ENCODE assay signal across 10 cellular contexts in genomic region chr7:105267244-105267643, GRCh38.
DNase-seq lines count a peak whose midpoint lies in the region; ATAC-seq, FAIRE-seq and TF ChIP-seq lines count a peak whose summit lies in the region.
"Had no signal": no experiment of that assay in that cellular context is flagged by ENCODE, and none has a peak within 500 bp of the region (broad histone marks: within the 10 kb centered on the region; RNA-seq: fewer than 3 reads in every experiment).

No MANE protein-coding gene starts in this region.

- H3K4me1 ChIP-seq in left lung (peaks cover 11 to 37% of the 10 kb centered on the region in 2 donors), tibial artery (peaks cover 0 to 44% (median 14%) of the 10 kb centered on the region in 4 donors)

- H3K36me3 ChIP-seq in left lung, result no peaks in the 10 kb centered on the region
- H3K36me3 ChIP-seq in tibial artery, result no peaks in the 10 kb centered on the region
- H3K36me3 ChIP-seq: heart left ventricle had no signal

- no peaks in the 10 kb centered on the region for H3K27me3 Mint-ChIP-seq in activated CD8-positive, alpha-beta memory T cell treated with anti-CD3 and anti-CD28 coated beads, Interleukin-2, amount 10 ng/mL, durations not matched to agents 7 days and 5 days
- no peaks in the 10 kb centered on the region for H3K27me3 Mint-ChIP-seq in activated T-helper 17 cell treated with anti-CD3 and anti-CD28 coated beads, Interleukin-2, amount 50 U/mL, for 72 hours

- no peaks in the 10 kb centered on the region for H3K9me3 Mint-ChIP-seq in activated CD8-positive, alpha-beta memory T cell treated with anti-CD3 and anti-CD28 coated beads, Interleukin-2, amount 10 ng/mL, durations not matched to agents 7 days and 5 days (ENCODE audit: low read depth)
- H3K9me3 Mint-ChIP-seq in activated T-helper 17 cell treated with anti-CD3 and anti-CD28 coated beads, Interleukin-2, amount 50 U/mL, for 72 hours, result no peaks in the 10 kb centered on the region

- no peak for TF ChIP-seq CTCF in left lung (IDR thresholded peaks at IDR 0.05)
- no peak for TF ChIP-seq CTCF in tibial artery (IDR thresholded peaks at IDR 0.05)

- peak overlapping the region; percentile 69 to 76 for H3K27ac ChIP-seq in left lung
- peak overlapping the region; percentile 67 to 85 for H3K27ac ChIP-seq in tibial artery

- FAIRE-seq in urothelium cell line (lab: Jason Lieb, UNC), result no peak

- H3K4me3 ChIP-seq in left lung (peak overlapping the region; percentile 32 to 43), tibial artery (peak overlapping the region in 1 of 2 donors; percentile 4)

- H3K36me3 Mint-ChIP-seq in activated CD8-positive, alpha-beta memory T cell treated with anti-CD3 and anti-CD28 coated beads, Interleukin-2, amount 10 ng/mL, durations not matched to agents 7 days and 5 days, result no peaks in the 10 kb centered on the region
- no peaks in the 10 kb centered on the region for H3K36me3 Mint-ChIP-seq in activated T-helper 17 cell treated with anti-CD3 and anti-CD28 coated beads, Interleukin-2, amount 50 U/mL, for 72 hours (ENCODE audit: low read depth)

- CTCF ChIA-PET in activated CD8-positive, alpha-beta memory T cell treated with anti-CD3 and anti-CD28 coated beads, Interleukin-2, amount 10 ng/mL, durations not matched to agents 7 days and 5 days (lab: Charles Lee), result no interaction called here

- H3K27me3 ChIP-seq in left lung (no peaks in the 10 kb centered on the region), tibial artery (no peaks in the 10 kb centered on the region)
- H3K27me3 ChIP-seq: heart left ventricle had no signal

- peak overlapping the region; percentile 70 for H3K4me3 Mint-ChIP-seq in activated CD8-positive, alpha-beta memory T cell treated with anti-CD3 and anti-CD28 coated beads, Interleukin-2, amount 10 ng/mL, durations not matched to agents 7 days and 5 days
- peak overlapping the region; percentile 77 for H3K4me3 Mint-ChIP-seq in activated T-helper 17 cell treated with anti-CD3 and anti-CD28 coated beads, Interleukin-2, amount 50 U/mL, for 72 hours

- intact Hi-C loops in left lung (cut with DNase I) (no loop called here), tibial artery (cut with DNase I; ENCODE audit: low total_unique reads) (no loop called here)

- peak overlapping the region; percentile 62 for H3K27ac Mint-ChIP-seq in activated CD8-positive, alpha-beta memory T cell treated with anti-CD3 and anti-CD28 coated beads, Interleukin-2, amount 10 ng/mL, durations not matched to agents 7 days and 5 days
- peak overlapping the region; percentile 79 for H3K27ac Mint-ChIP-seq in activated T-helper 17 cell treated with anti-CD3 and anti-CD28 coated beads, Interleukin-2, amount 50 U/mL, for 72 hours

- peak; percentile 42 for ATAC-seq in activated CD8-positive, alpha-beta memory T cell treated with anti-CD3 and anti-CD28 coated beads, Interleukin-2, amount 10 ng/mL, durations not matched to agents 7 days and 5 days
- no peak for ATAC-seq in activated T-helper 17 cell treated with anti-CD3 and anti-CD28 coated beads, Interleukin-2, amount 50 U/mL, for 72 hours (replicated peaks)
- ATAC-seq in left lung, result no peak
- ATAC-seq in GM21576 (IDR thresholded peaks at IDR 0.05; ENCODE audit: unreplicated experiment), result no peak
- ATAC-seq: HCT116, heart left ventricle had no signal

- no peak for DNase-seq in activated CD8-positive, alpha-beta memory T cell treated with anti-CD3 and anti-CD28 coated beads, Interleukin-2, amount 10 ng/mL, durations not matched to agents 7 days and 5 days
- DNase-seq in activated CD8-positive, alpha-beta memory T cell treated with anti-CD3 and anti-CD28 coated beads, Interleukin-2, amount 50 U/mL, for 4 hours, result no peak
- DNase-seq in left lung (no peak), tibial artery (no peak), occipital lobe (lab: John Stamatoyannopoulos, UW) (no peak), urothelium cell line (ENCODE audit: low spot score) (no peak)
- DNase-seq: heart left ventricle had no signal

- peaks cover 24% of the 10 kb centered on the region for H3K4me1 Mint-ChIP-seq in activated CD8-positive, alpha-beta memory T cell treated with anti-CD3 and anti-CD28 coated beads, Interleukin-2, amount 10 ng/mL, durations not matched to agents 7 days and 5 days
- peaks cover 30% of the 10 kb centered on the region for H3K4me1 Mint-ChIP-seq in activated T-helper 17 cell treated with anti-CD3 and anti-CD28 coated beads, Interleukin-2, amount 50 U/mL, for 72 hours

- H3K9me3 ChIP-seq in left lung (no peaks in the 10 kb centered on the region), tibial artery (no peaks in the 10 kb centered on the region)
- H3K9me3 ChIP-seq: heart left ventricle had no signal
